In the genomic region with DNA sequence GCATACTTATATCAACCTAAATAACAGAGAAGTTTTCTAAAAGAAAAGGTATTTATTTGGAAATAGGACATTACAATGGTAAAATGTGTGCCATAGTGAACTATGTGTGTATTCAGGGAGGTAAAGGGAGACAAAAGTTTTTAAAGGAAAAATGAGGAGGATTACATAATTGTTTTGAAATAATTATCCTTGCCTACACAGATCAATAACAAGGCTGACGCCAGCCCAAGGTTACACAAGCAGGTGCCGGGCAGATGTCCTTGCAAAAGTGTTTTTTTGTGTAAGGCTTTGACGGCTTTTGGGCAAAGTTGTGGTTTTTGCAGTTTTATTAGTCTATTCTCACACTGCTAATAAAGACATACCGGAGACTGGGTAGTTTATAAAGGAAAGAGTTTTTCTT, we compare ENCODE assay signal across 1 cellular context.
TF ChIP-seq lines count a peak whose summit lies in the region.

No MANE protein-coding gene starts in this region.

TF ChIP-seq in A549, 52 proteins besides CTCF, POLR2A, EP300 and RAD21 (continued from another document):
- TF ChIP-seq, protein P1, sequence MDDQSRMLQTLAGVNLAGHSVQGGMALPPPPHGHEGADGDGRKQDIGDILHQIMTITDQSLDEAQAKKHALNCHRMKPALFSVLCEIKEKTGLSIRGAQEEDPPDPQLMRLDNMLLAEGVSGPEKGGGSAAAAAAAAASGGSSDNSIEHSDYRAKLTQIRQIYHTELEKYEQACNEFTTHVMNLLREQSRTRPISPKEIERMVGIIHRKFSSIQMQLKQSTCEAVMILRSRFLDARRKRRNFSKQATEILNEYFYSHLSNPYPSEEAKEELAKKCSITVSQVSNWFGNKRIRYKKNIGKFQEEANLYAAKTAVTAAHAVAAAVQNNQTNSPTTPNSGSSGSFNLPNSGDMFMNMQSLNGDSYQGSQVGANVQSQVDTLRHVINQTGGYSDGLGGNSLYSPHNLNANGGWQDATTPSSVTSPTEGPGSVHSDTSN (IDR thresholded peaks at IDR 0.05) = no peak
- TF ChIP-seq, protein P2, sequence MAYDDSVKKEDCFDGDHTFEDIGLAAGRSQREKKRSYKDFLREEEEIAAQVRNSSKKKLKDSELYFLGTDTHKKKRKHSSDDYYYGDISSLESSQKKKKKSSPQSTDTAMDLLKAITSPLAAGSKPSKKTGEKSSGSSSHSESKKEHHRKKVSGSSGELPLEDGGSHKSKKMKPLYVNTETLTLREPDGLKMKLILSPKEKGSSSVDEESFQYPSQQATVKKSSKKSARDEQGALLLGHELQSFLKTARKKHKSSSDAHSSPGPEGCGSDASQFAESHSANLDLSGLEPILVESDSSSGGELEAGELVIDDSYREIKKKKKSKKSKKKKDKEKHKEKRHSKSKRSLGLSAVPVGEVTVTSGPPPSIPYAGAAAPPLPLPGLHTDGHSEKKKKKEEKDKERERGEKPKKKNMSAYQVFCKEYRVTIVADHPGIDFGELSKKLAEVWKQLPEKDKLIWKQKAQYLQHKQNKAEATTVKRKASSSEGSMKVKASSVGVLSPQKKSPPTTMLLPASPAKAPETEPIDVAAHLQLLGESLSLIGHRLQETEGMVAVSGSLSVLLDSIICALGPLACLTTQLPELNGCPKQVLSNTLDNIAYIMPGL (CRISPR knock-in tag; IDR thresholded peaks at IDR 0.05; ENCODE audit: borderline replicate concordance) = no peak
- no peak for TF ChIP-seq BHLHE40 (IDR thresholded peaks at IDR 0.05; ENCODE audit: low read depth, low read length)
- TF ChIP-seq ESRRA (IDR thresholded peaks at IDR 0.05; ENCODE audit: borderline replicate concordance, low read length) = no peak
- no peak for TF ChIP-seq KDM5A (IDR thresholded peaks at IDR 0.05)
- TF ChIP-seq HEYL (CRISPR knock-in tag; IDR thresholded peaks at IDR 0.05) = no peak
- TF ChIP-seq MYC (IDR thresholded peaks at IDR 0.05; ENCODE audit: borderline replicate concordance, low read length) = no peak
- TF ChIP-seq, protein P3, sequence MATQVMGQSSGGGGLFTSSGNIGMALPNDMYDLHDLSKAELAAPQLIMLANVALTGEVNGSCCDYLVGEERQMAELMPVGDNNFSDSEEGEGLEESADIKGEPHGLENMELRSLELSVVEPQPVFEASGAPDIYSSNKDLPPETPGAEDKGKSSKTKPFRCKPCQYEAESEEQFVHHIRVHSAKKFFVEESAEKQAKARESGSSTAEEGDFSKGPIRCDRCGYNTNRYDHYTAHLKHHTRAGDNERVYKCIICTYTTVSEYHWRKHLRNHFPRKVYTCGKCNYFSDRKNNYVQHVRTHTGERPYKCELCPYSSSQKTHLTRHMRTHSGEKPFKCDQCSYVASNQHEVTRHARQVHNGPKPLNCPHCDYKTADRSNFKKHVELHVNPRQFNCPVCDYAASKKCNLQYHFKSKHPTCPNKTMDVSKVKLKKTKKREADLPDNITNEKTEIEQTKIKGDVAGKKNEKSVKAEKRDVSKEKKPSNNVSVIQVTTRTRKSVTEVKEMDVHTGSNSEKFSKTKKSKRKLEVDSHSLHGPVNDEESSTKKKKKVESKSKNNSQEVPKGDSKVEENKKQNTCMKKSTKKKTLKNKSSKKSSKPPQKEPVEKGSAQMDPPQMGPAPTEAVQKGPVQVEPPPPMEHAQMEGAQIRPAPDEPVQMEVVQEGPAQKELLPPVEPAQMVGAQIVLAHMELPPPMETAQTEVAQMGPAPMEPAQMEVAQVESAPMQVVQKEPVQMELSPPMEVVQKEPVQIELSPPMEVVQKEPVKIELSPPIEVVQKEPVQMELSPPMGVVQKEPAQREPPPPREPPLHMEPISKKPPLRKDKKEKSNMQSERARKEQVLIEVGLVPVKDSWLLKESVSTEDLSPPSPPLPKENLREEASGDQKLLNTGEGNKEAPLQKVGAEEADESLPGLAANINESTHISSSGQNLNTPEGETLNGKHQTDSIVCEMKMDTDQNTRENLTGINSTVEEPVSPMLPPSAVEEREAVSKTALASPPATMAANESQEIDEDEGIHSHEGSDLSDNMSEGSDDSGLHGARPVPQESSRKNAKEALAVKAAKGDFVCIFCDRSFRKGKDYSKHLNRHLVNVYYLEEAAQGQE (IDR thresholded peaks at IDR 0.05) = no peak
- TF ChIP-seq HDAC2 (IDR thresholded peaks at IDR 0.05) = no peak
- TF ChIP-seq RCOR1 (IDR thresholded peaks at IDR 0.05; ENCODE audit: low read depth, low read length) = no peak
- no peak for TF ChIP-seq FOXS1 (CRISPR knock-in tag; IDR thresholded peaks at IDR 0.05)
- no peak for TF ChIP-seq JUN (IDR thresholded peaks at IDR 0.05)
- no peak for TF ChIP-seq TP53 (CRISPR knock-in tag; IDR thresholded peaks at IDR 0.05)
- TF ChIP-seq NFE2L2 (conservative IDR thresholded peaks at IDR 0.05; ENCODE audit: low read length) = no peak
- TF ChIP-seq RNF2 (IDR thresholded peaks at IDR 0.05; ENCODE audit: borderline replicate concordance, low read depth) = no peak
